In the genomic region with DNA sequence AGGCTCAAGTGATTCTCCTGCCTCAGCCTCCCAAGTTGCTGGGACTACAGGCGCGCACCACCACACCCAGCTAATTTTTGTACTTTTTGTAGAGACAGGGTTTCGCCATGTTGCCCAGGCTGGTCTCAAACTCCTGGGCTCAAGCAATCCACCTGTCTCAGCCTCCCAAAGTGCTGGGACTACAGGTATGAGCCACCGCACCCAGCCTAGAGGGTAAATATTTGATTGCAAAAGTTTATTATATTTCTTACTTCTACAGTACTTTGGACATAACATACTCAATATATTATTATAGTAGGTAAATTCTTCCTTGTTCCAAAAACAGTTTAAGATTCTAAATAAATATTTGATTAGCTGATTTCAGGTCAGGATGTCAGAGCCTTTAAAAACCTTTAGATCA, we compare ENCODE assay signal across 7 cellular contexts. TPM values are rescaled to one million over a fixed set of nuclear protein-coding genes. Genes with fewer than 3 reads are reported as not detected.
DNase-seq lines count a peak whose midpoint lies in the region; ATAC-seq and TF ChIP-seq lines count a peak whose summit lies in the region.
"Not testable (repeated sequence)": the region's sequence is repeated elsewhere in the genome, so short reads cannot be mapped to it uniquely, and the experiment has no call there.

No MANE protein-coding gene starts in this region.

- not testable (repeated sequence) for H3K36me3 Mint-ChIP-seq in T-helper 17 cell (ENCODE audit: low read depth)
- peaks cover 22% of the 10 kb centered on the region for H3K36me3 Mint-ChIP-seq in brain
- peaks cover 41% of the 10 kb centered on the region for H3K36me3 Mint-ChIP-seq in type B pancreatic cell

- intact Hi-C loops in dorsolateral prefrontal cortex (cut with DNase I): loop anchor here in 1 of 2 donors (2.0 kb wide), 1 partner anchor 40 kb away; a partner anchor contains a TSS
- intact Hi-C loops in left lung (cut with DNase I): not testable (repeated sequence)
- intact Hi-C loops in psoas muscle (cut with DNase I): loop anchor here in 1 of 2 donors (5.0 kb wide), 1 partner anchor 40 kb away; a partner anchor contains a TSS

- 94 to 98% (median 97%) methylated on average over 4 of the region's 4 CpGs for WGBS in psoas muscle, 3 donors

- not testable (repeated sequence) for DNase-seq in T-helper 17 cell; dorsolateral prefrontal cortex; left lung; psoas muscle; type B pancreatic cell (ENCODE audit: extremely low spot score, unreplicated experiment)

- not testable (repeated sequence) for H3K4me3 ChIP-seq in dorsolateral prefrontal cortex, left lung, psoas muscle

- H3K9me3 Mint-ChIP-seq in brain, type B pancreatic cell: not testable (repeated sequence)

- peak overlapping the region; percentile 47 for H3K27ac ChIP-seq in 22Rv1
- H3K27ac ChIP-seq in dorsolateral prefrontal cortex: peak overlapping the region in 57 of 59 donors; percentile 24 to 95 (median 85)
- H3K27ac ChIP-seq in left lung: not testable (repeated sequence)
- peak overlapping the region; percentile 64 for H3K27ac ChIP-seq in psoas muscle

- peaks cover 36% of the 10 kb centered on the region for H3K4me1 Mint-ChIP-seq in T-helper 17 cell
- peaks cover 72% of the 10 kb centered on the region for H3K4me1 Mint-ChIP-seq in brain
- H3K4me1 Mint-ChIP-seq in type B pancreatic cell (ENCODE audit: unreplicated experiment): peaks cover 17% of the 10 kb centered on the region

- H3K27me3 Mint-ChIP-seq in T-helper 17 cell, brain, type B pancreatic cell: not testable (repeated sequence)

- TF ChIP-seq CTCF in 22Rv1 (IDR thresholded peaks at IDR 0.05); brain (conservative IDR thresholded peaks at IDR 0.05); dorsolateral prefrontal cortex (IDR thresholded peaks at IDR 0.05 in 54 of 56, conservative IDR thresholded peaks at IDR 0.05 in 2 of 56; ENCODE audit: low read depth in 1 of 56, partially characterized antibody in 56 of 56); left lung (IDR thresholded peaks at IDR 0.05); psoas muscle (IDR thresholded peaks at IDR 0.05); type B pancreatic cell (conservative IDR thresholded peaks at IDR 0.05): not testable (repeated sequence)

- H3K36me3 ChIP-seq in left lung (peaks cover 0 to 23% of the 10 kb centered on the region in 2 donors), psoas muscle (ENCODE audit: insufficient read depth in 1 of 2, low read depth in 1 of 2) (peaks cover 0 to 15% of the 10 kb centered on the region in 2 donors)

- H3K4me1 ChIP-seq in left lung (peaks cover 0 to 20% of the 10 kb centered on the region in 2 donors), psoas muscle (peaks cover 61% of the 10 kb centered on the region)

- H3K4me3 Mint-ChIP-seq in T-helper 17 cell, type B pancreatic cell: not testable (repeated sequence)
- H3K4me3 Mint-ChIP-seq in brain: peak overlapping the region in 1 of 5 experiments; percentile 10

- H3K27me3 ChIP-seq in dorsolateral prefrontal cortex; left lung; psoas muscle (ENCODE audit: insufficient read depth in 3 of 3, low read length in 2 of 3): not testable (repeated sequence)

- not testable (repeated sequence) for ATAC-seq in T-helper 17 cell, psoas muscle
- ATAC-seq in left lung: peak; percentile 23

- H3K9me3 ChIP-seq in T-helper 17 cell (ENCODE audit: control insufficient read depth, low read length, poor library complexity, severe bottlenecking); left lung; psoas muscle: not testable (repeated sequence)

- peak overlapping the region; percentile 32 for H3K27ac Mint-ChIP-seq in T-helper 17 cell
- peak overlapping the region in 3 of 5 experiments; percentile 42 to 96 (median 91) for H3K27ac Mint-ChIP-seq in brain
- H3K27ac Mint-ChIP-seq in type B pancreatic cell: peak overlapping the region; percentile 82

RNA-seq across cellular contexts. Expression of a gene that starts 40.0 kb away (rescaled TPM):
- total RNA-seq in T-helper 17 cell (10 to 100 TPM; 81.1 to 94.8 TPM), dorsolateral prefrontal cortex (10 to 100 TPM; 12.2 to 57.9 (median 21.4) TPM), left lung (10 to 100 TPM; 31.7 to 45.6 TPM), psoas muscle (10 to 100 TPM; 14.2 to 23.8 (median 19.7) TPM), type B pancreatic cell (ENCODE audit: low replicate concordance) (52.1 and 240 TPM in 2 replicates)
- polyA plus RNA-seq in brain (ENCODE audit: insufficient read depth, low read depth, low replicate concordance) (33.7 TPM), psoas muscle (1 to 10 TPM; 3.3 to 8.4 (median 4.5) TPM)

Comparison
In these comparisons a context has a peak if more than half of its experiments do, and no peak if none do; other contexts are left out.
1. H3K27ac Mint-ChIP-seq: peak in every context shown above with its lines; median percentile 91 in brain; 82 in type B pancreatic cell; 32 in T-helper 17 cell.